ENCODE assay signal across 21 cellular contexts in the genomic region with DNA sequence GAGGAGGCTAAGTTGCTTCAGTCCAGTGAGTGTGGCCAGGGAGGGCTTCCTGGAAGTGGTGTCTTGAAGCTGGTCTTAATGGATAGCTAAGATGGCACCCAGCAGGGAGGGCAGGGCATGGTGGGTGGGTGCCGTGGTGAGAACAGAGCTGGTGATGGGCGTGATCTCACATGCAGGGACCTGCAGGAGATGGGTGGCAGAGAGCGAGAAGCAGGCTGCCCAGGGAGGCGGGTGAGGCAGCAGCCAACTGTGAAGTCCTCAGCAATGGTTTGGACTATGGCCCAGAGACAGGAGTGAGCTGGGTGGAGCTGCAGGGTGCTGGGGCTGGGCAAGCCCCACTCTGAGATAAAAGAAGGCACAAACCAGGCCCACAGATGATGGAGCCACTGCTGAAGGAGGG. TPM values are rescaled to one million over a fixed set of nuclear protein-coding genes. Genes with fewer than 3 reads are reported as not detected.
A peak's percentile ranks its signal among the peaks of the same experiment; 100 is the strongest.
DNase-seq lines count a peak whose midpoint lies in the region; ATAC-seq and TF ChIP-seq lines count a peak whose summit lies in the region.
"Had no signal": no experiment of that assay in that cellular context is flagged by ENCODE, and none has a peak within 500 bp of the region (broad histone marks: within the 10 kb centered on the region; RNA-seq: fewer than 3 reads in every experiment).

No MANE protein-coding gene starts in this region.

- H3K9me3 Mint-ChIP-seq in activated CD4-positive, alpha-beta T cell treated with anti-CD3 and anti-CD28 coated beads for 36 hours (ENCODE audit: low read depth): no peaks in the 10 kb centered on the region
- H3K9me3 Mint-ChIP-seq: CD4-positive, alpha-beta T cell had no signal

- H3K27me3 ChIP-seq in colonic mucosa (no peaks in the 10 kb centered on the region), MM.1S (replicated peaks; ENCODE audit: insufficient read depth, low read length) (peaks cover 24% of the 10 kb centered on the region)

- peaks cover 38% of the 10 kb centered on the region for H3F3A ChIP-seq in MM.1S (ENCODE audit: insufficient read depth, low read length)

- no peaks in the 10 kb centered on the region for H3K9me2 ChIP-seq in MM.1S (replicated peaks; ENCODE audit: insufficient read depth, low read length)

- no peaks in the 10 kb centered on the region for H3K36me3 ChIP-seq in colonic mucosa
- H3K36me3 ChIP-seq in MM.1S (replicated peaks; ENCODE audit: insufficient read depth, low read length): no peaks in the 10 kb centered on the region
- H3K36me3 ChIP-seq: esophagus squamous epithelium, left ventricle myocardium inferior, neutrophil had no signal

- H3K4me3 Mint-ChIP-seq in activated CD4-positive, alpha-beta T cell treated with anti-CD3 and anti-CD28 coated beads for 36 hours: no peak overlapping the region
- H3K4me3 Mint-ChIP-seq: CD4-positive, alpha-beta T cell had no signal

- H3K4me3 ChIP-seq in colonic mucosa (no peak overlapping the region), MM.1S (ENCODE audit: low read length) (no peak overlapping the region)
- H3K4me3 ChIP-seq: esophagus squamous epithelium, left ventricle myocardium inferior had no signal

- no peaks in the 10 kb centered on the region for H4K20me1 ChIP-seq in MM.1S (ENCODE audit: insufficient read depth, low read length)

- no peaks in the 10 kb centered on the region for H3K36me3 Mint-ChIP-seq in activated CD4-positive, alpha-beta T cell treated with anti-CD3 and anti-CD28 coated beads for 36 hours (ENCODE audit: low read depth)

- TF ChIP-seq CTCF in colonic mucosa (IDR thresholded peaks at IDR 0.05) (no peak), MM.1S (IDR thresholded peaks at IDR 0.05; ENCODE audit: low read length) (no peak)

- POLR2A ChIA-PET in activated CD4-positive, alpha-beta T cell treated with anti-CD3 and anti-CD28 coated beads for 36 hours (lab: Charles Lee): interaction anchor here (0.7 kb wide), 1 partner anchor 238 kb away, joined by 3 read pairs; no protein-coding TSS in a partner anchor

- no peak overlapping the region for H2AFZ ChIP-seq in MM.1S (ENCODE audit: low read length)

- H3K4me2 ChIP-seq in MM.1S (ENCODE audit: low read depth, low read length): no peak overlapping the region

- no peak for ATAC-seq in activated CD4-positive, alpha-beta T cell treated with anti-CD3 and anti-CD28 coated beads for 36 hours
- ATAC-seq in left lobe of liver: no peak
- ATAC-seq: Right ventricle myocardium inferior had no signal

- H3K27me3 Mint-ChIP-seq in activated CD4-positive, alpha-beta T cell treated with anti-CD3 and anti-CD28 coated beads for 36 hours: peaks cover 58% of the 10 kb centered on the region

- CTCF ChIA-PET in activated CD4-positive, alpha-beta T cell treated with anti-CD3 and anti-CD28 coated beads for 36 hours (lab: Charles Lee): interaction anchor here (0.6 to 2.9 kb wide), 5 partner anchors 14 to 305 kb away, joined by 3 to 12 read pairs (median 4); no protein-coding TSS in a partner anchor

- H3K4me1 ChIP-seq in colonic mucosa (no peaks in the 10 kb centered on the region), MM.1S (ENCODE audit: low read length) (peaks cover 37% of the 10 kb centered on the region)

- H3K79me2 ChIP-seq in MM.1S (ENCODE audit: low read length): no peaks in the 10 kb centered on the region

- peaks cover 15% of the 10 kb centered on the region for H3K4me1 Mint-ChIP-seq in activated CD4-positive, alpha-beta T cell treated with anti-CD3 and anti-CD28 coated beads for 36 hours

- no peaks in the 10 kb centered on the region for H3K9me3 ChIP-seq in colonic mucosa
- H3K9me3 ChIP-seq in MM.1S (replicated peaks; ENCODE audit: insufficient read depth, low read length): no peaks in the 10 kb centered on the region
- H3K9me3 ChIP-seq: esophagus squamous epithelium, left ventricle myocardium inferior, neutrophil had no signal

- H3K27ac ChIP-seq in colonic mucosa: no peak overlapping the region
- no peak overlapping the region for H3K27ac ChIP-seq in MM.1S (ENCODE audit: low read length)
- H3K27ac ChIP-seq: esophagus squamous epithelium, left ventricle myocardium inferior, neutrophil had no signal

- intact Hi-C loops in colonic mucosa (cut with DNase I): no loop called here
- intact Hi-C loops in activated CD4-positive, alpha-beta T cell treated with anti-CD3 and anti-CD28 coated beads for 36 hours (cut with DNase I, micrococcal nuclease): no loop called here

- no peak overlapping the region for H3K27ac Mint-ChIP-seq in activated CD4-positive, alpha-beta T cell treated with anti-CD3 and anti-CD28 coated beads for 36 hours
- H3K27ac Mint-ChIP-seq: CD4-positive, alpha-beta T cell had no signal

- peak; percentile 18 for DNase-seq in DMS79 treated with DMSO at 0.1 percent for 48 hours (lab: John Stamatoyannopoulos, UW)
- peak; percentile 55 for DNase-seq in NCI-H2196 (lab: John Stamatoyannopoulos, UW; ENCODE audit: unreplicated experiment)
- DNase-seq in colonic mucosa: peak; percentile 62
- peak; percentile 7 for DNase-seq in renal cortical epithelial cell (ENCODE audit: low read depth)
- DNase-seq in activated CD4-positive, alpha-beta T cell treated with anti-CD3 and anti-CD28 coated beads for 36 hours: no peak
- no peak for DNase-seq in left lobe of liver (ENCODE audit: low spot score)
- no peak for DNase-seq in cerebellar cortex (ENCODE audit: low spot score)
- DNase-seq in MM.1S: no peak
- DNase-seq: activated CD4-positive, alpha-beta T cell treated with anti-CD3 and anti-CD28 coated beads, Interleukin-2, amount 50 U/mL, for 48 hours; activated T-cell treated with anti-CD3 and anti-CD28 coated beads for 4 hours; CD4-positive, alpha-beta T cell; central memory CD4-positive, alpha-beta T cell; esophagus squamous epithelium; GOT3; left ventricle myocardium inferior; NCI-H146; NCI-H446; SW 1271 had no signal

- H3K9ac ChIP-seq in colonic mucosa (ENCODE audit: low read depth in 2 of 2, low read length in 2 of 2) (no peak overlapping the region), MM.1S (ENCODE audit: low read length) (no peak overlapping the region)

RNA-seq across cellular contexts. Expression of gene UMODL1, which starts 50.7 kb away (rescaled TPM):
- total RNA-seq in colonic mucosa (under 1 TPM; 0.35 to 0.37 TPM), renal cortical epithelial cell (not detected in 2 replicates), left lobe of liver (0.18 TPM)
- total RNA-seq in activated CD4-positive, alpha-beta T cell treated with anti-CD3 and anti-CD28 coated beads for 36 hours: not detected
- total RNA-seq: esophagus squamous epithelium, glomerular endothelial cell, Right ventricle myocardium inferior had no signal

Comparison
In these comparisons a context has a peak if more than half of its experiments do, and no peak if none do; other contexts are left out.
1. DNase-seq: peak in DMS79 treated with DMSO at 0.1 percent for 48 hours (single experiment), NCI-H2196 (single experiment), colonic mucosa (single experiment) and renal cortical epithelial cell (single experiment); none in activated CD4-positive, alpha-beta T cell treated with anti-CD3 and anti-CD28 coated beads for 36 hours (single experiment), left lobe of liver (single experiment), cerebellar cortex (single experiment) and MM.1S (single experiment).